In the genomic region with DNA sequence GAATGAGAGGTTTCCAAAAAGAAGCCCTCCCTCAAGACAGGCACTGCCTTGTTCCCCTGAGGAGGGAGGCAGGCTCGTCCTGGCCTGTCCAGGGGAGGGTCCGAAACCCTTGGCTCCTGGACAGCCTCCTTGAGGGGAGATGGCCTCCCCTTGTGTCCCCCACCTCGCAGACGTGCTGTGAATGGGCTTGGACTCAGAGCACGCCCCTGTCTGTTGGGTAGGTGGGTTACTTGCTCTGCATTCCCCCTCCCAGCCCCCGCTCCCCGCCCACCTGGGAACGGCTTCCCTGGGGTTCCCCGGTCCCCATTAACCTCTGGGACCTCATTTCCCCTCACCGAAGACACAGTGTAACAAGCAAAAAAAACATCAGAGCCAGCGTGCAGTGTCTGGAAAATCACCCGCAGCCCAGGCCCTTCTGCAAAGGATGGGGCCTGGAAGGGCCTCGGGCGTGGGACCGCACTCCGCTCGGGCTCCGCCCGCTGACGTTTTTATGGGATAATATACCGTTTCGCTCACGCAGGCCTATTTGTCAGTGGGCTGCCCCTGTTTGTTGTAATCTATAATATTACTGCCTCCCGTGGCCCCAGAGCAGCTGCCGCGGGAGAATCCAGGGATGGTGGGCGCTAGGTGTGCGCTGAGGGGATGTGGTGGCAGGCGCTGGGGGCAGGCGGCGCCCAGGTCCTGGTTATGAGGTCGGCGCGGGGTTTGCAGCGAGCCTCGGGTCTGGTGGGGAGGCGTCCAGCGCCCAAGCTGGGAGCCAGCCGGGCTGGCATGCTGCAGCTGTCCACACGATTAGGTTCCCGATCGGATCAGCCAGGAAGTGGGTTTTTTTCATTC, we compare ENCODE assay signal across 13 cellular contexts. TPM values are rescaled to one million over a fixed set of nuclear protein-coding genes. Genes with fewer than 3 reads are reported as not detected.
DNase-seq lines count a peak whose midpoint lies in the region; ATAC-seq and TF ChIP-seq lines count a peak whose summit lies in the region.
"Had no signal": no experiment of that assay in that cellular context is flagged by ENCODE, and none has a peak within 500 bp of the region (broad histone marks: within the 10 kb centered on the region; RNA-seq: fewer than 3 reads in every experiment).

No MANE protein-coding gene starts in this region.

- intact Hi-C loops in stomach (cut with DNase I; ENCODE audit: low total_unique reads), result loop anchor here (5.0 to 10.0 kb wide), 2 partner anchors 69 to 78 kb away; no protein-coding TSS in a partner anchor

- H3K4me3 ChIP-seq in WERI-Rb-1 (ENCODE audit: low read depth, low read length), result peak overlapping the region; percentile 26
- H3K4me3 ChIP-seq in mesodermal cell (ENCODE audit: extremely low read depth, insufficient read depth, low read length, poor library complexity, severe bottlenecking), result no peak overlapping the region
- H3K4me3 ChIP-seq in stomach, result no peak overlapping the region
- H3K4me3 ChIP-seq: A549 had no signal

- DNase-seq in NCI-H1417 (lab: John Stamatoyannopoulos, UW) (peak in 2 of 3 experiments; percentile 63 to 65), NCI-H1417 treated with DMSO at 0.1 percent for 48 hours (lab: John Stamatoyannopoulos, UW) (no peak), WERI-Rb-1 (peak; percentile 74), stomach (no peak), NCI-H1436 treated with DMSO at 0.1 percent for 48 hours (lab: John Stamatoyannopoulos, UW) (no peak), DMS 273 (lab: John Stamatoyannopoulos, UW; ENCODE audit: unreplicated experiment) (no peak)
- DNase-seq: activated naive CD4-positive, alpha-beta T cell treated with Interleukin-2 at 50 U/mL for 16 hours; NCI-H345 had no signal

- peaks cover 31% of the 10 kb centered on the region for H3K27me3 ChIP-seq in WERI-Rb-1 (ENCODE audit: insufficient read depth, low read depth, severe bottlenecking)
- H3K27me3 ChIP-seq in stomach, result peaks cover 0 to 6% (median 0%) of the 10 kb centered on the region in 3 donors

- H3K36me3 ChIP-seq in WERI-Rb-1 (peaks cover 4% of the 10 kb centered on the region), mesodermal cell (ENCODE audit: control insufficient read depth, insufficient read depth, low read length) (no peaks in the 10 kb centered on the region), stomach (no peaks in the 10 kb centered on the region)

- H3K9me3 ChIP-seq in WERI-Rb-1 (ENCODE audit: severe bottlenecking), result no peaks in the 10 kb centered on the region
- H3K9me3 ChIP-seq in mesodermal cell (ENCODE audit: control insufficient read depth, low read length), result no peaks in the 10 kb centered on the region
- H3K9me3 ChIP-seq in stomach, result no peaks in the 10 kb centered on the region
- H3K9me3 ChIP-seq: A549 had no signal

- H3K27ac ChIP-seq in WERI-Rb-1 (peak overlapping the region; percentile 53), mesodermal cell (ENCODE audit: low read depth, low read length, severe bottlenecking) (peak overlapping the region; percentile 59), stomach (peak overlapping the region in 4 of 5 donors; percentile 88 to 99 (median 97))
- H3K27ac ChIP-seq: epithelial cell of prostate had no signal

- no peak for TF ChIP-seq EP300 in stomach (IDR thresholded peaks at IDR 0.05)

- H3K4me1 ChIP-seq in mesodermal cell (ENCODE audit: control insufficient read depth, insufficient read depth, low read length, poor library complexity, severe bottlenecking) (peaks cover 61% of the 10 kb centered on the region), stomach (peaks cover 38 to 73% (median 45%) of the 10 kb centered on the region in 4 donors)

- TF ChIP-seq CTCF in WERI-Rb-1 (IDR thresholded peaks at IDR 0.05; ENCODE audit: low read depth, low read length), result no peak
- no peak for TF ChIP-seq CTCF in stomach (IDR thresholded peaks at IDR 0.05)

- no peak for TF ChIP-seq POLR2A in stomach (IDR thresholded peaks at IDR 0.05)

- WGBS in mesodermal cell (ENCODE audit: insufficient coverage in 2 of 2), 2 experiments, result 90 to 91% methylated on average over 32 to 36 of the region's 42 CpGs
- WGBS in stomach, 5 donors, result 72 to 82% (median 80%) methylated on average over 29 to 42 of the region's 42 CpGs

- no peak for ATAC-seq in HG02973 (IDR thresholded peaks at IDR 0.05; ENCODE audit: unreplicated experiment)
- ATAC-seq: A549 had no signal

RNA-seq across cellular contexts. Expression of gene BAHCC1, which starts 11.1 kb away (rescaled TPM):
- 29.9 TPM for polyA plus RNA-seq in mesodermal cell (2013, experiment 1 of 2)
- polyA plus RNA-seq in mesodermal cell (2013, experiment 2 of 2), result 21.6 TPM
- total RNA-seq in stomach, result 10 to 100 TPM in 4 of 5 donors, 1 to 10 TPM in 1; 8.6 to 56.2 (median 15.2) TPM
- polyA plus RNA-seq in stomach, result 1 to 10 TPM; 4.9 to 6.6 (median 5.1) TPM
- total RNA-seq: activated CD8-positive, alpha-beta memory T cell treated with anti-CD3 and anti-CD28 coated beads for 36 hours had no signal

Comparison
In these comparisons a context has a peak if more than half of its experiments do, and no peak if none do; other contexts are left out.
1. DNase-seq: peak in NCI-H1417 (2 of 3) and WERI-Rb-1 (single experiment); none in NCI-H1417 treated with DMSO at 0.1 percent for 48 hours (single experiment), stomach (single experiment), NCI-H1436 treated with DMSO at 0.1 percent for 48 hours (single experiment) and DMS 273 (single experiment).
2. Peak in every context shown above with its lines, with median percentiles within 50 percentile points of each other: H3K27ac ChIP-seq.